Comparison of ENCODE assay signal across 17 cellular contexts in genomic region chrX:1144293-1144692, GRCh38.
DNase-seq lines count a peak whose midpoint lies in the region; ATAC-seq and TF ChIP-seq lines count a peak whose summit lies in the region.
"Had no signal": no experiment of that assay in that cellular context is flagged by ENCODE, and none has a peak within 500 bp of the region (broad histone marks: within the 10 kb centered on the region; RNA-seq: fewer than 3 reads in every experiment).

No MANE protein-coding gene starts in this region.

- POLR2A ChIA-PET in HEK293 (lab: Yijun Ruan, JAX), result no interaction called here

- no peaks in the 10 kb centered on the region for H3K36me3 Mint-ChIP-seq in osteocyte (ENCODE audit: unreplicated experiment)
- H3K36me3 Mint-ChIP-seq: CD4-positive, alpha-beta memory T cell had no signal

- H3K27ac ChIP-seq in HEK293 (ENCODE audit: extremely low read depth, low read depth, low read length) (no peak overlapping the region), SJCRH30 (peak overlapping the region; percentile 30; the same call in 1 of the 2 replicates)

- no peaks in the 10 kb centered on the region for H3K4me1 ChIP-seq in HEK293 (ENCODE audit: control insufficient read depth, insufficient read depth, low read length)
- H3K4me1 ChIP-seq in SJCRH30, result peaks cover 10% of the 10 kb centered on the region; the same call in 1 of the 2 replicates

- no peaks in the 10 kb centered on the region for H3K4me1 Mint-ChIP-seq in osteocyte (ENCODE audit: unreplicated experiment)
- H3K4me1 Mint-ChIP-seq: CD4-positive, alpha-beta memory T cell had no signal

- DNase-seq in SJCRH30 (peak; percentile 45 to 61), osteocyte (ENCODE audit: extremely low spot score, unreplicated experiment) (peak; percentile 13), HuH-7.5 (ENCODE audit: low spot score) (no peak)
- no peak for DNase-seq in stimulated activated CD4-positive, alpha-beta T cell treated with anti-CD3 and anti-CD28 coated beads, Interleukin-2, amount 100 ng/mL, for 48 hours
- DNase-seq: C1 segment of cervical spinal cord; Calu3; CD4-positive, alpha-beta memory T cell; COR-L47; DMS53; DMS79 treated with DMSO at 0.1 percent for 48 hours; GF-D8; GOT3; H7; HCEC 1CT; HFFc6 had no signal

- CTCF ChIA-PET in HEK293 (lab: Yijun Ruan, JAX), result no interaction called here

- no peak overlapping the region for H3K4me3 Mint-ChIP-seq in osteocyte (ENCODE audit: unreplicated experiment)
- H3K4me3 Mint-ChIP-seq: CD4-positive, alpha-beta memory T cell; HFFc6 had no signal

- TF ChIP-seq CTCF in HEK293 (tag by site-specific recombination; IDR thresholded peaks at IDR 0.05), result no peak
- TF ChIP-seq CTCF in osteocyte (IDR thresholded peaks at IDR 0.05), result no peak

- no peaks in the 10 kb centered on the region for H3K27me3 Mint-ChIP-seq in osteocyte (ENCODE audit: unreplicated experiment)

- no peak for ATAC-seq in GM21786 (IDR thresholded peaks at IDR 0.05; ENCODE audit: unreplicated experiment)

- no peaks in the 10 kb centered on the region for H3K27me3 ChIP-seq in SJCRH30

- no peak overlapping the region for H3K27ac Mint-ChIP-seq in osteocyte (ENCODE audit: unreplicated experiment)
- H3K27ac Mint-ChIP-seq: CD4-positive, alpha-beta memory T cell; HFFc6 had no signal

- H3K9me3 ChIP-seq in HEK293 (ENCODE audit: control insufficient read depth, insufficient read depth, low read depth, low read length) (no peaks in the 10 kb centered on the region), SJCRH30 (replicated peaks) (no peaks in the 10 kb centered on the region)

- H3K4me3 ChIP-seq in HEK293 (ENCODE audit: low read depth, low read length), result no peak overlapping the region
- no peak overlapping the region for H3K4me3 ChIP-seq in SJCRH30

- H3K9me3 Mint-ChIP-seq in osteocyte (ENCODE audit: unreplicated experiment), result no peaks in the 10 kb centered on the region
- H3K9me3 Mint-ChIP-seq: CD4-positive, alpha-beta memory T cell; HFFc6 had no signal

- H3K36me3 ChIP-seq in HEK293 (ENCODE audit: control insufficient read depth in 2 of 2, insufficient read depth in 1 of 2, low read length in 2 of 2) (no peaks in the 10 kb centered on the region), SJCRH30 (no peaks in the 10 kb centered on the region)

TF ChIP-seq in HEK293, 187 proteins besides CTCF, POLR2A, EP300 and RAD21 (continues in another document):
- TF ChIP-seq ZFP3 (tag by site-specific recombination; IDR thresholded peaks at IDR 0.05; ENCODE audit: low read depth) (no peak), GLIS2 (tag by site-specific recombination; IDR thresholded peaks at IDR 0.05) (no peak), GFI1B (tag by site-specific recombination; IDR thresholded peaks at IDR 0.05) (no peak), ZNF324 (tag by site-specific recombination; IDR thresholded peaks at IDR 0.05) (peak; percentile 29; the same call in 1 of the 2 replicates), ZEB2 (tag by site-specific recombination; IDR thresholded peaks at IDR 0.05) (no peak), ZNF112 (tag by site-specific recombination; IDR thresholded peaks at IDR 0.05) (no peak), ZNF76 (tag by site-specific recombination; IDR thresholded peaks at IDR 0.05; ENCODE audit: borderline replicate concordance, low read depth) (no peak), ZNF776 (tag by site-specific recombination; IDR thresholded peaks at IDR 0.05; ENCODE audit: borderline replicate concordance) (no peak), OSR2 (tag by site-specific recombination; IDR thresholded peaks at IDR 0.05) (peak; percentile 70; the same call in 1 of the 2 replicates), SP7 (tag by site-specific recombination; IDR thresholded peaks at IDR 0.05) (no peak), ZNF544 (tag by site-specific recombination; IDR thresholded peaks at IDR 0.05) (no peak), KLF10 (tag by site-specific recombination; IDR thresholded peaks at IDR 0.05) (0 out of 2 replicates have a peak, but pooled peaks have one; percentile 30), TCF7L2 (IDR thresholded peaks at IDR 0.05; ENCODE audit: borderline replicate concordance, low read depth, low read length) (peak; percentile 49), INSM2 (tag by site-specific recombination; IDR thresholded peaks at IDR 0.05) (peak; percentile 63; the same call in 1 of the 2 replicates), SP3 (tag by site-specific recombination; IDR thresholded peaks at IDR 0.05) (no peak), ZBTB17 (tag by site-specific recombination; IDR thresholded peaks at IDR 0.05) (peak; percentile 34; the same call in 1 of the 2 replicates), ZNF596 (tag by site-specific recombination; IDR thresholded peaks at IDR 0.05) (no peak), ZSCAN30 (tag by site-specific recombination; IDR thresholded peaks at IDR 0.05) (no peak), ZNF398 (tag by site-specific recombination; IDR thresholded peaks at IDR 0.05) (no peak)
- TF ChIP-seq, protein P1, sequence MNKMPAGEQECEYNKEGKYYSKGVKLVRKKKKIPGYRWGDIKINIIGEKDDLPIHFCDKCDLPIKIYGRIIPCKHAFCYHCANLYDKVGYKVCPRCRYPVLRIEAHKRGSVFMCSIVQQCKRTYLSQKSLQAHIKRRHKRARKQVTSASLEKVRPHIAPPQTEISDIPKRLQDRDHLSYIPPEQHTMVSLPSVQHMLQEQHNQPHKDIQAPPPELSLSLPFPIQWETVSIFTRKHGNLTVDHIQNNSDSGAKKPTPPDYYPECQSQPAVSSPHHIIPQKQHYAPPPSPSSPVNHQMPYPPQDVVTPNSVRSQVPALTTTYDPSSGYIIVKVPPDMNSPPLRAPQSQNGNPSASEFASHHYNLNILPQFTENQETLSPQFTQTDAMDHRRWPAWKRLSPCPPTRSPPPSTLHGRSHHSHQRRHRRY (tag by site-specific recombination; IDR thresholded peaks at IDR 0.05), result no peak
- TF ChIP-seq, protein P2, sequence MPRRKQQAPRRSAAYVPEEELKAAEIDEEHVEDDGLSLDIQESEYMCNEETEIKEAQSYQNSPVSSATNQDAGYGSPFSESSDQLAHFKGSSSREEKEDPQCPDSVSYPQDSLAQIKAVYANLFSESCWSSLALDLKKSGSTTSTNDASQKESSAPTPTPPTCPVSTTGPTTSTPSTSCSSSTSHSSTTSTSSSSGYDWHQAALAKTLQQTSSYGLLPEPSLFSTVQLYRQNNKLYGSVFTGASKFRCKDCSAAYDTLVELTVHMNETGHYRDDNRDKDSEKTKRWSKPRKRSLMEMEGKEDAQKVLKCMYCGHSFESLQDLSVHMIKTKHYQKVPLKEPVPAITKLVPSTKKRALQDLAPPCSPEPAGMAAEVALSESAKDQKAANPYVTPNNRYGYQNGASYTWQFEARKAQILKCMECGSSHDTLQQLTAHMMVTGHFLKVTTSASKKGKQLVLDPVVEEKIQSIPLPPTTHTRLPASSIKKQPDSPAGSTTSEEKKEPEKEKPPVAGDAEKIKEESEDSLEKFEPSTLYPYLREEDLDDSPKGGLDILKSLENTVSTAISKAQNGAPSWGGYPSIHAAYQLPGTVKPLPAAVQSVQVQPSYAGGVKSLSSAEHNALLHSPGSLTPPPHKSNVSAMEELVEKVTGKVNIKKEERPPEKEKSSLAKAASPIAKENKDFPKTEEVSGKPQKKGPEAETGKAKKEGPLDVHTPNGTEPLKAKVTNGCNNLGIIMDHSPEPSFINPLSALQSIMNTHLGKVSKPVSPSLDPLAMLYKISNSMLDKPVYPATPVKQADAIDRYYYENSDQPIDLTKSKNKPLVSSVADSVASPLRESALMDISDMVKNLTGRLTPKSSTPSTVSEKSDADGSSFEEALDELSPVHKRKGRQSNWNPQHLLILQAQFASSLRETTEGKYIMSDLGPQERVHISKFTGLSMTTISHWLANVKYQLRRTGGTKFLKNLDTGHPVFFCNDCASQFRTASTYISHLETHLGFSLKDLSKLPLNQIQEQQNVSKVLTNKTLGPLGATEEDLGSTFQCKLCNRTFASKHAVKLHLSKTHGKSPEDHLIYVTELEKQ (tag by site-specific recombination; IDR thresholded peaks at IDR 0.05; ENCODE audit: borderline replicate concordance), result peak; percentile 65; the same call in 1 of the 2 replicates
- TF ChIP-seq, protein P3, sequence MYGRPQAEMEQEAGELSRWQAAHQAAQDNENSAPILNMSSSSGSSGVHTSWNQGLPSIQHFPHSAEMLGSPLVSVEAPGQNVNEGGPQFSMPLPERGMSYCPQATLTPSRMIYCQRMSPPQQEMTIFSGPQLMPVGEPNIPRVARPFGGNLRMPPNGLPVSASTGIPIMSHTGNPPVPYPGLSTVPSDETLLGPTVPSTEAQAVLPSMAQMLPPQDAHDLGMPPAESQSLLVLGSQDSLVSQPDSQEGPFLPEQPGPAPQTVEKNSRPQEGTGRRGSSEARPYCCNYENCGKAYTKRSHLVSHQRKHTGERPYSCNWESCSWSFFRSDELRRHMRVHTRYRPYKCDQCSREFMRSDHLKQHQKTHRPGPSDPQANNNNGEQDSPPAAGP (tag by site-specific recombination; IDR thresholded peaks at IDR 0.05), result peak; percentile 55; the same call in 1 of the 2 replicates

Comparison
In these comparisons a context has a peak if more than half of its experiments do, and no peak if none do; other contexts are left out.
1. DNase-seq: peak in SJCRH30 (2 of 2) and osteocyte (single experiment); none in stimulated activated CD4-positive, alpha-beta T cell treated with anti-CD3 and anti-CD28 coated beads, Interleukin-2, amount 100 ng/mL, for 48 hours (0 of 2) and HuH-7.5 (single experiment).